8 cellular contexts compared by ENCODE assay signal in the genomic region with DNA sequence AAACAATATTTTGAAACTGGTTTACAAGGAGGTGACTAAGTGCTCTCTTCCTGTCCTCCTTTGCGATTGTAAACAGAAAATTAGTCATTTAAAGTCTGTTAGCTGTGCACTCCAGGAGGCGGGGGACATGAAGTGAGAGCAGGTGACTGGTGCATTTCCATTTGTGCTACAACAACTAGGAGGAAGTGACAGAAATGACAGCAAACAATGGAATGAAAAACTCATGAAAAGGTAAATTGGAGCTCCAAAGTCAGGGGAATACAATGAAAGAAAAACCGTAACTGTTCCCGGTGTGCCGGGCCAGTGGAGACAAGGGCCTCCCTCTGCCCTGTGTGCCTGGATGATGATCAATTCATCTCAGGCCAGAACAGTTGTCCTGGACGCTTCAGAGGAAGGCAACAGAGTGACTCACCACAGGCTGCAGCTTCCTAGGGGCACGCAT.
DNase-seq lines count a peak whose midpoint lies in the region; ATAC-seq and TF ChIP-seq lines count a peak whose summit lies in the region.

No MANE protein-coding gene starts in this region.

- in situ Hi-C loops in GM23248 (cut with MboI), result no loop called here

- no peak overlapping the region for H3K4me2 ChIP-seq in GM23248 (ENCODE audit: unreplicated experiment)

- ATAC-seq in HG03108 (IDR thresholded peaks at IDR 0.05; ENCODE audit: unreplicated experiment) (no peak), GM21390 (IDR thresholded peaks at IDR 0.05; ENCODE audit: unreplicated experiment) (no peak), HG02938 (IDR thresholded peaks at IDR 0.05; ENCODE audit: unreplicated experiment) (no peak)

- intact Hi-C loops in esophagus muscularis mucosa (cut with DNase I), result no loop called here

- 8 to 9% methylated on average over 7 of the region's 7 CpGs for WGBS in GM23248 (ENCODE audit: low coverage in 1 of 2, low lambda C conversion rate in 2 of 2, missing lambda C conversion rate in 2 of 2), 2 experiments
- 67% methylated on average over 7 of the region's 7 CpGs for WGBS in esophagus muscularis mucosa

- TF ChIP-seq EP300 in esophagus muscularis mucosa (IDR thresholded peaks at IDR 0.05), result no peak

- no peak overlapping the region for H3K27ac ChIP-seq in GM23248
- no peak overlapping the region for H3K27ac ChIP-seq in esophagus muscularis mucosa (replicated peaks in 1 of 4)

- H3K9me3 ChIP-seq in GM23248 (ENCODE audit: low read depth) (no peaks in the 10 kb centered on the region), esophagus muscularis mucosa (no peaks in the 10 kb centered on the region)

- no peak overlapping the region for H3K4me3 ChIP-seq in GM23248
- H3K4me3 ChIP-seq in esophagus muscularis mucosa, result no peak overlapping the region

- H3K27me3 ChIP-seq in GM23248 (replicated peaks; ENCODE audit: insufficient read depth) (no peaks in the 10 kb centered on the region), esophagus muscularis mucosa (no peaks in the 10 kb centered on the region)

- H3K36me3 ChIP-seq in GM23248 (ENCODE audit: low read depth) (no peaks in the 10 kb centered on the region), esophagus muscularis mucosa (no peaks in the 10 kb centered on the region)

- H3K4me1 ChIP-seq in GM23248 (ENCODE audit: insufficient read depth) (no peaks in the 10 kb centered on the region), esophagus muscularis mucosa (no peaks in the 10 kb centered on the region)

- no peaks in the 10 kb centered on the region for H4K20me1 ChIP-seq in GM23248 (ENCODE audit: insufficient read depth)

- TF ChIP-seq POLR2A in esophagus muscularis mucosa (IDR thresholded peaks at IDR 0.05; ENCODE audit: low read depth), result no peak

- no peak for TF ChIP-seq CTCF in esophagus muscularis mucosa (IDR thresholded peaks at IDR 0.05)

- no peak overlapping the region for H2AFZ ChIP-seq in GM23248

- no peaks in the 10 kb centered on the region for H3K79me2 ChIP-seq in GM23248 (ENCODE audit: insufficient read depth)

- peak; percentile 84 for DNase-seq in A172 (ENCODE audit: low spot score)
- peak; percentile 47 for DNase-seq in GM23248
- peak; percentile 99 for DNase-seq in NCI-H748 treated with DMSO at 0.1 percent for 48 hours (lab: John Stamatoyannopoulos, UW)
- DNase-seq in esophagus muscularis mucosa (ENCODE audit: extremely low spot score), result peak; percentile 45
- no peak for DNase-seq in SIG-M5 treated with dmso at 0.1 percent for 504 hours (lab: John Stamatoyannopoulos, UW; ENCODE audit: unreplicated experiment)

- no peak overlapping the region for H3K9ac ChIP-seq in GM23248

- no peaks in the 10 kb centered on the region for H3F3A ChIP-seq in GM23248 (ENCODE audit: insufficient read depth)

- H3K9me2 ChIP-seq in GM23248 (ENCODE audit: insufficient read depth), result no peaks in the 10 kb centered on the region
